In genomic region chrX:57285001-57285400, GRCh38 we compare ENCODE assay signal across 28 cellular contexts. TPM values are rescaled to one million over a fixed set of nuclear protein-coding genes. Genes with fewer than 3 reads are reported as not detected.
A peak's percentile ranks its signal among the peaks of the same experiment; 100 is the strongest.
DNase-seq lines count a peak whose midpoint lies in the region; ATAC-seq lines count a peak whose summit lies in the region.
"Had no signal": no experiment of that assay in that cellular context is flagged by ENCODE, and none has a peak within 500 bp of the region (broad histone marks: within the 10 kb centered on the region; RNA-seq: fewer than 3 reads in every experiment).

No MANE protein-coding gene starts in this region.

- no peaks in the 10 kb centered on the region for H3K36me3 Mint-ChIP-seq in activated naive CD8-positive, alpha-beta T cell
- H3K36me3 Mint-ChIP-seq in activated naive CD8-positive, alpha-beta T cell treated with anti-CD3 and anti-CD28 coated beads for 36 hours, result peaks cover 1% of the 10 kb centered on the region
- peaks cover 1% of the 10 kb centered on the region for H3K36me3 Mint-ChIP-seq in central memory CD8-positive, alpha-beta T cell (ENCODE audit: insufficient read depth)
- no peaks in the 10 kb centered on the region for H3K36me3 Mint-ChIP-seq in stimulated activated memory B cell treated with anti-CD40 and anti-IgM and Interleukin-4, amounts not matched to agents 10 μg/mL and 1 μg/mL and 100 μg/mL, for 72 hours

- H3K4me1 Mint-ChIP-seq in activated naive CD8-positive, alpha-beta T cell (ENCODE audit: low read depth), result peaks cover 36% of the 10 kb centered on the region
- H3K4me1 Mint-ChIP-seq in activated naive CD8-positive, alpha-beta T cell treated with anti-CD3 and anti-CD28 coated beads for 36 hours, result peaks cover 16% of the 10 kb centered on the region
- peaks cover 9% of the 10 kb centered on the region for H3K4me1 Mint-ChIP-seq in central memory CD8-positive, alpha-beta T cell
- peaks cover 16% of the 10 kb centered on the region for H3K4me1 Mint-ChIP-seq in stimulated activated memory B cell treated with anti-CD40 and anti-IgM and Interleukin-4, amounts not matched to agents 10 μg/mL and 1 μg/mL and 100 μg/mL, for 72 hours
- H3K4me1 Mint-ChIP-seq: neural crest cell had no signal

- H3K4me3 Mint-ChIP-seq in activated naive CD8-positive, alpha-beta T cell, result no peak overlapping the region
- H3K4me3 Mint-ChIP-seq in activated naive CD8-positive, alpha-beta T cell treated with anti-CD3 and anti-CD28 coated beads for 36 hours, result no peak overlapping the region
- no peak overlapping the region for H3K4me3 Mint-ChIP-seq in central memory CD8-positive, alpha-beta T cell
- H3K4me3 Mint-ChIP-seq in stimulated activated memory B cell treated with anti-CD40 and anti-IgM and Interleukin-4, amounts not matched to agents 10 μg/mL and 1 μg/mL and 100 μg/mL, for 72 hours, result no peak overlapping the region
- H3K4me3 Mint-ChIP-seq: H9, neural crest cell had no signal

- no peaks in the 10 kb centered on the region for H3K9me3 Mint-ChIP-seq in activated naive CD8-positive, alpha-beta T cell (ENCODE audit: low read depth)
- no peaks in the 10 kb centered on the region for H3K9me3 Mint-ChIP-seq in activated naive CD8-positive, alpha-beta T cell treated with anti-CD3 and anti-CD28 coated beads for 36 hours
- H3K9me3 Mint-ChIP-seq in central memory CD8-positive, alpha-beta T cell, result no peaks in the 10 kb centered on the region
- peaks cover 2% of the 10 kb centered on the region for H3K9me3 Mint-ChIP-seq in stimulated activated memory B cell treated with anti-CD40 and anti-IgM and Interleukin-4, amounts not matched to agents 10 μg/mL and 1 μg/mL and 100 μg/mL, for 72 hours

- no peak for ATAC-seq in central memory CD8-positive, alpha-beta T cell (replicated peaks; ENCODE audit: extremely low read depth, poor library complexity, severe bottlenecking)
- no peak for ATAC-seq in stimulated activated memory B cell treated with anti-CD40 and anti-IgM and Interleukin-4, amounts not matched to agents 10 μg/mL and 1 μg/mL and 100 μg/mL, for 72 hours
- ATAC-seq in GM21737 (IDR thresholded peaks at IDR 0.05; ENCODE audit: unreplicated experiment), result no peak
- ATAC-seq: body of pancreas, left cardiac atrium, upper lobe of right lung had no signal

- H3K27ac Mint-ChIP-seq in activated naive CD8-positive, alpha-beta T cell, result peak overlapping the region; percentile 83
- no peak overlapping the region for H3K27ac Mint-ChIP-seq in activated naive CD8-positive, alpha-beta T cell treated with anti-CD3 and anti-CD28 coated beads for 36 hours
- peak overlapping the region; percentile 36 for H3K27ac Mint-ChIP-seq in central memory CD8-positive, alpha-beta T cell (ENCODE audit: low read depth)
- peak overlapping the region; percentile 23 for H3K27ac Mint-ChIP-seq in stimulated activated memory B cell treated with anti-CD40 and anti-IgM and Interleukin-4, amounts not matched to agents 10 μg/mL and 1 μg/mL and 100 μg/mL, for 72 hours
- H3K27ac Mint-ChIP-seq: H9 had no signal

- DNase-seq in activated naive CD8-positive, alpha-beta T cell treated with anti-CD3 and anti-CD28 coated beads for 36 hours, result no peak
- peak; percentile 78 for DNase-seq in RPMI8226
- DNase-seq in central memory CD8-positive, alpha-beta T cell (ENCODE audit: low spot score in 2 of 2), result no peak
- DNase-seq in effector CD4-positive, alpha-beta T cell, result no peak
- no peak for DNase-seq in NCI-H2029 treated with DMSO at 0.1 percent for 48 hours (lab: John Stamatoyannopoulos, UW)
- DNase-seq: activated CD4-positive, alpha-beta T cell treated with anti-CD3 and anti-CD28 coated beads, Interleukin-2, amount 50 U/mL, for 1 hour; activated CD8-positive, alpha-beta memory T cell treated with anti-CD3 and anti-CD28 coated beads, Interleukin-2, amount 50 U/mL, for 4 hours; adrenal gland; body of pancreas; DND-41; GF-D8; H9; hippocampal formation; left cardiac atrium; NCI-H1105 treated with DMSO at 0.1 percent for 48 hours; NCI-H2029; NCI-H69; ovary; retina; SHP77; stimulated activated naive CD4-positive, alpha-beta T cell treated with Interleukin-2 at 50 U/mL for 16 hours; T1000; upper lobe of right lung had no signal

- no peaks in the 10 kb centered on the region for H3K27me3 Mint-ChIP-seq in activated naive CD8-positive, alpha-beta T cell
- H3K27me3 Mint-ChIP-seq in activated naive CD8-positive, alpha-beta T cell treated with anti-CD3 and anti-CD28 coated beads for 36 hours, result no peaks in the 10 kb centered on the region
- H3K27me3 Mint-ChIP-seq in central memory CD8-positive, alpha-beta T cell, result no peaks in the 10 kb centered on the region
- H3K27me3 Mint-ChIP-seq in stimulated activated memory B cell treated with anti-CD40 and anti-IgM and Interleukin-4, amounts not matched to agents 10 μg/mL and 1 μg/mL and 100 μg/mL, for 72 hours, result no peaks in the 10 kb centered on the region

RNA-seq across cellular contexts. Expression of gene FAAH2, which starts 1.5 kb away (rescaled TPM):
- total RNA-seq in activated naive CD8-positive, alpha-beta T cell treated with anti-CD3 and anti-CD28 coated beads for 36 hours, result 1 to 10 TPM; 1.5 to 1.9 TPM
- total RNA-seq: HT1080 had no signal
